Comparison of ENCODE assay signal across 8 cellular contexts in genomic region chr22:35627267-35628041, GRCh38. TPM values are rescaled to one million over a fixed set of nuclear protein-coding genes. Genes with fewer than 3 reads are reported as not detected.
A peak's percentile ranks its signal among the peaks of the same experiment; 100 is the strongest.
DNase-seq lines count a peak whose midpoint lies in the region; ATAC-seq and TF ChIP-seq lines count a peak whose summit lies in the region.

No MANE protein-coding gene starts in this region.

- H3K36me3 Mint-ChIP-seq in neural crest cell (ENCODE audit: low read depth) = no peaks in the 10 kb centered on the region

- no peak for TF ChIP-seq POLR2A in testis (IDR thresholded peaks at IDR 0.05)

- H3K27me3 ChIP-seq in PC-9 (ENCODE audit: insufficient read depth, low read depth) (no peaks in the 10 kb centered on the region), testis (no peaks in the 10 kb centered on the region)

- peak overlapping the region; percentile 76 for H3K4me2 ChIP-seq in PC-9

- TF ChIP-seq CTCF in C4-2B (conservative IDR thresholded peaks at IDR 0.05) (peak; percentile 63), HEK293 (tag by site-specific recombination; IDR thresholded peaks at IDR 0.05) (peak; percentile 95), PC-9 (conservative IDR thresholded peaks at IDR 0.05) (peak; percentile 67), foreskin fibroblast (IDR thresholded peaks at IDR 0.05; ENCODE audit: low read depth, low read length) (peak; percentile 48), neural crest cell (conservative IDR thresholded peaks at IDR 0.05) (peak; percentile 49), testis (IDR thresholded peaks at IDR 0.05) (peak in 2 of 3 experiments; percentile 13 to 52)

- no peak for ATAC-seq in GM19455 (IDR thresholded peaks at IDR 0.05; ENCODE audit: unreplicated experiment)

- H3K4me3 ChIP-seq in HEK293 (ENCODE audit: low read depth, low read length) (peak overlapping the region; percentile 40), PC-9 (peak overlapping the region; percentile 49; the same call in 1 of the 2 replicates), foreskin fibroblast (ENCODE audit: low read depth in 1 of 2, low read length in 2 of 2) (peak overlapping the region; percentile 51 to 64), testis (peak overlapping the region; percentile 52 to 68)

- 0 to 13% methylated on average over 15 to 21 of the region's 21 CpGs for WGBS in testis, 2 donors

- H3K9me2 ChIP-seq in PC-9 (ENCODE audit: insufficient read depth) = no peaks in the 10 kb centered on the region

- CTCF ChIA-PET in HEK293 (lab: Yijun Ruan, JAX) (interaction anchor here (0.5 to 3.5 kb wide), 36 partner anchors 10 to 720 kb away, joined by 3 to 13 read pairs (median 4); partner anchors contain the start of gene MB), PC-9 (lab: Charles Lee) (interaction anchor here (0.7 to 1.8 kb wide), 10 partner anchors 21 to 627 kb away, joined by 3 to 10 read pairs (median 4); partner anchors contain the start of gene APOL6)

- H3F3A ChIP-seq in PC-9 (ENCODE audit: insufficient read depth, low read depth) = peaks cover 51% of the 10 kb centered on the region

- no peaks in the 10 kb centered on the region for H3K9me3 Mint-ChIP-seq in neural crest cell

- H3K36me3 ChIP-seq in HEK293 (ENCODE audit: control insufficient read depth in 2 of 2, insufficient read depth in 1 of 2, low read length in 2 of 2) (no peaks in the 10 kb centered on the region), PC-9 (ENCODE audit: low read depth) (no peaks in the 10 kb centered on the region), testis (ENCODE audit: low read depth, missing control alignments) (no peaks in the 10 kb centered on the region)

- H4K20me1 ChIP-seq in PC-9 (ENCODE audit: insufficient read depth) = no peaks in the 10 kb centered on the region

- no peaks in the 10 kb centered on the region for H3K79me2 ChIP-seq in PC-9 (ENCODE audit: low read depth)

- peaks cover 32% of the 10 kb centered on the region for H3K27me3 Mint-ChIP-seq in neural crest cell (ENCODE audit: low read depth)

- H3K27ac Mint-ChIP-seq in neural crest cell (ENCODE audit: unreplicated experiment) = no peak overlapping the region

- DNase-seq in PC-9 = peak; percentile 94 to 98
- peak in 3 of 4 experiments; percentile 10 to 41 (median 26) for DNase-seq in activated naive CD4-positive, alpha-beta T cell (lab: John Stamatoyannopoulos, UW)
- DNase-seq in foreskin fibroblast = peak; percentile 92 to 93
- DNase-seq in neural crest cell (ENCODE audit: low read depth, low spot score) = no peak
- peak; percentile 91 for DNase-seq in testis

- H3K9me3 ChIP-seq in HEK293 (ENCODE audit: control insufficient read depth, insufficient read depth, low read depth, low read length) (no peaks in the 10 kb centered on the region), PC-9 (ENCODE audit: insufficient read depth, low read depth) (no peaks in the 10 kb centered on the region), testis (no peaks in the 10 kb centered on the region)

- POLR2A ChIA-PET in HEK293 (lab: Yijun Ruan, JAX) (interaction anchor here (0.6 to 1.6 kb wide), 3 partner anchors 18 to 439 kb away, joined by 3 to 6 read pairs (median 3); no protein-coding TSS in a partner anchor), PC-9 (lab: Charles Lee; ENCODE audit: unreplicated experiment) (interaction anchor here (0.5 to 1.3 kb wide), 14 partner anchors 19 to 438 kb away, joined by 3 to 23 read pairs (median 6); partner anchors contain the start of gene APOL6)

- intact Hi-C loops in PC-9 (cut with micrococcal nuclease; ENCODE audit: unreplicated experiment) (loop anchor here (1.0 to 10.0 kb wide), 12 partner anchors 38 to 647 kb away; no protein-coding TSS in a partner anchor), testis (cut with DNase I; ENCODE audit: low total_unique reads) (loop anchor here (10.0 kb wide), 1 partner anchor 287 kb away; no protein-coding TSS in a partner anchor)

- BruUV-seq in PC-9 (replicated peaks; lab: Mats Ljungman, UMichigan) = TSS peak; percentile 57

- peak overlapping the region; percentile 47 for H3K4me3 Mint-ChIP-seq in neural crest cell

- H3K4me1 ChIP-seq in HEK293 (ENCODE audit: control insufficient read depth, insufficient read depth, low read length) (no peaks in the 10 kb centered on the region), PC-9 (replicated peaks; ENCODE audit: insufficient read depth) (peaks cover 51% of the 10 kb centered on the region), testis (peaks cover 10% of the 10 kb centered on the region)

- peak overlapping the region; percentile 44; the same call in 1 of the 2 replicates for H2AFZ ChIP-seq in PC-9

- H3K27ac ChIP-seq in C4-2B (peak overlapping the region; percentile 40; the same call in 1 of the 2 replicates), HEK293 (ENCODE audit: extremely low read depth, low read depth, low read length) (peak overlapping the region; percentile 53; the same call in 1 of the 2 replicates), PC-9 (peak overlapping the region; percentile 98), testis (peak overlapping the region; percentile 50 to 78)

- peaks cover 21% of the 10 kb centered on the region for H3K4me1 Mint-ChIP-seq in neural crest cell

TF ChIP-seq in HEK293, 187 proteins besides CTCF, POLR2A, EP300 and RAD21 (continues in another document):
- 0 out of 2 replicates have a peak, but pooled peaks have one; percentile 31 for TF ChIP-seq ZNF610 (tag by site-specific recombination; IDR thresholded peaks at IDR 0.05; ENCODE audit: borderline replicate concordance)
- TF ChIP-seq ZBTB17 (tag by site-specific recombination; IDR thresholded peaks at IDR 0.05) = peak; percentile 67
- no peak for TF ChIP-seq ZNF621 (tag by site-specific recombination; IDR thresholded peaks at IDR 0.05)
- no peak for TF ChIP-seq ZNF157 (tag by site-specific recombination; IDR thresholded peaks at IDR 0.05)
- peak; percentile 73 for TF ChIP-seq ZNF76 (tag by site-specific recombination; IDR thresholded peaks at IDR 0.05; ENCODE audit: borderline replicate concordance, low read depth)
- peak; percentile 75 for TF ChIP-seq IKZF3 (tag by site-specific recombination; IDR thresholded peaks at IDR 0.05)
- TF ChIP-seq ZNF202 (tag by site-specific recombination; IDR thresholded peaks at IDR 0.05; ENCODE audit: borderline replicate concordance) = no peak
- TF ChIP-seq ZNF184 (tag by site-specific recombination; IDR thresholded peaks at IDR 0.05) = no peak
- no peak for TF ChIP-seq ZNF785 (tag by site-specific recombination; IDR thresholded peaks at IDR 0.05)
- peak; percentile 87 for TF ChIP-seq ZIC2 (tag by site-specific recombination; IDR thresholded peaks at IDR 0.05)
- peak; percentile 69 for TF ChIP-seq ZNF341 (tag by site-specific recombination; IDR thresholded peaks at IDR 0.05; ENCODE audit: low read depth)
- no peak for TF ChIP-seq ZNF16 (tag by site-specific recombination; IDR thresholded peaks at IDR 0.05; ENCODE audit: low read depth)
- 0 out of 2 replicates have a peak, but pooled peaks have one; percentile 20 for TF ChIP-seq ZNF24 (tag by site-specific recombination; IDR thresholded peaks at IDR 0.05)
- TF ChIP-seq ZBTB20 (tag by site-specific recombination; IDR thresholded peaks at IDR 0.05) = peak; percentile 37; the same call in 1 of the 2 replicates
- TF ChIP-seq ZFP69B (tag by site-specific recombination; IDR thresholded peaks at IDR 0.05) = peak; percentile 86
- no peak for TF ChIP-seq ZNF549 (tag by site-specific recombination; IDR thresholded peaks at IDR 0.05)
- peak; percentile 70 for TF ChIP-seq SP7 (tag by site-specific recombination; IDR thresholded peaks at IDR 0.05)
- TF ChIP-seq ZEB2 (tag by site-specific recombination; IDR thresholded peaks at IDR 0.05) = no peak
- no peak for TF ChIP-seq AEBP2 (tag by site-specific recombination; IDR thresholded peaks at IDR 0.05; ENCODE audit: borderline replicate concordance)
- peak; percentile 63; the same call in 1 of the 2 replicates for TF ChIP-seq KLF7 (tag by site-specific recombination; IDR thresholded peaks at IDR 0.05; ENCODE audit: borderline replicate concordance)
- TF ChIP-seq ZNF18 (tag by site-specific recombination; IDR thresholded peaks at IDR 0.05) = peak; percentile 18; the same call in 1 of the 2 replicates
- TF ChIP-seq WT1 (tag by site-specific recombination; IDR thresholded peaks at IDR 0.05) = 0 out of 2 replicates have a peak, but pooled peaks have one; percentile 8

RNA-seq across cellular contexts. Expression of gene MB, which starts 10.3 kb away (rescaled TPM):
- total RNA-seq in PC-9 (2021) = 5.0 and 5.8 TPM in 2 replicates
- total RNA-seq in neural crest cell = not detected in 2 replicates
- 1 to 10 TPM in 1 of 2 donors, under 1 TPM in 1; 0.93 to 2.2 TPM for total RNA-seq in testis
- 62.6 TPM for polyA plus RNA-seq in testis (ENCODE audit: insufficient read depth, low read depth, low replicate concordance)

RNA-seq across cellular contexts. Expression of gene APOL6, which starts 20.8 kb away (rescaled TPM):
- total RNA-seq in PC-9 (2021) (16.7 and 18.6 TPM in 2 replicates), neural crest cell (0.02 TPM in 1 of 2 replicates, not detected in the other), testis (1 to 10 TPM; 2.2 to 2.8 TPM)
- polyA plus RNA-seq in testis (ENCODE audit: insufficient read depth, low read depth, low replicate concordance) = 3.6 TPM

Comparison
In these comparisons a context has a peak if more than half of its experiments do, and no peak if none do; other contexts are left out.
1. H3K27ac ChIP-seq: peak in every context shown above with its lines; median percentile 98 in PC-9; 64 in testis; 53 in HEK293; 40 in C4-2B.
2. CTCF ChIP-seq: peak in every context shown above with its lines; median percentile 95 in HEK293; 67 in PC-9; 63 in C4-2B; 49 in neural crest cell; 48 in foreskin fibroblast; 32 in testis.